ENCODE assay signal across 8 cellular contexts in genomic region chr1:73674945-73675561, GRCh38.
DNase-seq lines count a peak whose midpoint lies in the region; ATAC-seq and TF ChIP-seq lines count a peak whose summit lies in the region.

No MANE protein-coding gene starts in this region.

- H3K4me3 ChIP-seq in GM12875 (ENCODE audit: low read depth, low read length) (no peak overlapping the region), neural progenitor cell (no peak overlapping the region)
- no peak overlapping the region for H3K4me3 ChIP-seq in CD4-positive, alpha-beta memory T cell (ENCODE audit: low read length in 2 of 2)

- H3K4me1 ChIP-seq in neural progenitor cell: peaks cover 11% of the 10 kb centered on the region
- H3K4me1 ChIP-seq in CD4-positive, alpha-beta memory T cell (ENCODE audit: insufficient read depth, low read length): no peaks in the 10 kb centered on the region

- TF ChIP-seq CTCF in GM12875 (IDR thresholded peaks at IDR 0.05; ENCODE audit: borderline replicate concordance, insufficient read depth, low read depth, low read length) (peak; percentile 30; the same call in 1 of the 2 replicates), neural progenitor cell (IDR thresholded peaks at IDR 0.05) (peak; percentile 69)

- H3K27me3 Mint-ChIP-seq in neural progenitor cell (ENCODE audit: insufficient read depth, low read depth): no peaks in the 10 kb centered on the region
- no peaks in the 10 kb centered on the region for H3K27me3 Mint-ChIP-seq in CD4-positive, alpha-beta memory T cell

- H3K9me3 ChIP-seq in neural progenitor cell (ENCODE audit: low read depth): no peaks in the 10 kb centered on the region
- H3K9me3 ChIP-seq in CD4-positive, alpha-beta memory T cell (ENCODE audit: control insufficient read depth in 1 of 2, low read length in 2 of 2): no peaks in the 10 kb centered on the region

- H2AFZ ChIP-seq in neural progenitor cell (replicated peaks): no peak overlapping the region

- H3K27ac Mint-ChIP-seq in neural progenitor cell: no peak overlapping the region
- H3K27ac Mint-ChIP-seq in CD4-positive, alpha-beta memory T cell: no peak overlapping the region

- no peaks in the 10 kb centered on the region for H4K20me1 ChIP-seq in neural progenitor cell (ENCODE audit: low read depth)

- CTCF ChIA-PET in CD4-positive, alpha-beta memory T cell (lab: Charles Lee; ENCODE audit: partially characterized antibody): no interaction called here

- H3K36me3 ChIP-seq in neural progenitor cell: no peaks in the 10 kb centered on the region
- H3K36me3 ChIP-seq in CD4-positive, alpha-beta memory T cell (ENCODE audit: insufficient read depth, low read length): no peaks in the 10 kb centered on the region

- no peak overlapping the region for H3K4me2 ChIP-seq in neural progenitor cell

- no peak overlapping the region for H3K27ac ChIP-seq in neural progenitor cell
- no peak overlapping the region for H3K27ac ChIP-seq in CD4-positive, alpha-beta memory T cell (ENCODE audit: low read depth, low read length)

- no peaks in the 10 kb centered on the region for H3K27me3 ChIP-seq in neural progenitor cell
- H3K27me3 ChIP-seq in CD4-positive, alpha-beta memory T cell (ENCODE audit: insufficient read depth, low read length): no peaks in the 10 kb centered on the region

- no peak overlapping the region for H3K9ac ChIP-seq in neural progenitor cell

- no peaks in the 10 kb centered on the region for H3K9me3 Mint-ChIP-seq in neural progenitor cell
- H3K9me3 Mint-ChIP-seq in CD4-positive, alpha-beta memory T cell: peaks cover 0 to 7% (median 0%) of the 10 kb centered on the region in 8 donors

- intact Hi-C loops in CD4-positive, alpha-beta memory T cell (cut with micrococcal nuclease): no loop called here
- intact Hi-C loops in posterior cingulate gyrus (cut with DNase I): no loop called here

- no peaks in the 10 kb centered on the region for H3K36me3 Mint-ChIP-seq in neural progenitor cell
- H3K36me3 Mint-ChIP-seq in CD4-positive, alpha-beta memory T cell: no peaks in the 10 kb centered on the region

- H3K4me3 Mint-ChIP-seq in neural progenitor cell: no peak overlapping the region
- H3K4me3 Mint-ChIP-seq in CD4-positive, alpha-beta memory T cell: no peak overlapping the region

- H3K79me2 ChIP-seq in neural progenitor cell (ENCODE audit: low read depth): no peaks in the 10 kb centered on the region

- ATAC-seq in HG02885 (IDR thresholded peaks at IDR 0.05; ENCODE audit: poor library complexity, unreplicated experiment): peak; percentile 82

- H3F3A ChIP-seq in neural progenitor cell (ENCODE audit: low read depth): peaks cover 5% of the 10 kb centered on the region

- peak; percentile 23 for DNase-seq in NCI-H345 (lab: John Stamatoyannopoulos, UW)
- peak; percentile 47 for DNase-seq in cerebellar cortex (ENCODE audit: low spot score)
- peak; percentile 17 for DNase-seq in neural progenitor cell (ENCODE audit: low spot score)
- no peak for DNase-seq in CD4-positive, alpha-beta memory T cell
- DNase-seq in activated naive CD4-positive, alpha-beta T cell treated with anti-CD3 and anti-CD28 coated beads, Interleukin-2, amount 50 U/mL, for 16 hours: no peak
- no peak for DNase-seq in posterior cingulate gyrus

- POLR2A ChIA-PET in CD4-positive, alpha-beta memory T cell (lab: Charles Lee; ENCODE audit: partially characterized antibody): no interaction called here

- no peaks in the 10 kb centered on the region for H3K4me1 Mint-ChIP-seq in neural progenitor cell
- no peaks in the 10 kb centered on the region for H3K4me1 Mint-ChIP-seq in CD4-positive, alpha-beta memory T cell

Comparison
In these comparisons a context has a peak if more than half of its experiments do, and no peak if none do; other contexts are left out.
1. DNase-seq: peak in NCI-H345 (single experiment), cerebellar cortex (single experiment) and neural progenitor cell (single experiment); none in CD4-positive, alpha-beta memory T cell (0 of 5), activated naive CD4-positive, alpha-beta T cell treated with anti-CD3 and anti-CD28 coated beads, Interleukin-2, amount 50 U/mL, for 16 hours (single experiment) and posterior cingulate gyrus (0 of 10).